In the genomic region with DNA sequence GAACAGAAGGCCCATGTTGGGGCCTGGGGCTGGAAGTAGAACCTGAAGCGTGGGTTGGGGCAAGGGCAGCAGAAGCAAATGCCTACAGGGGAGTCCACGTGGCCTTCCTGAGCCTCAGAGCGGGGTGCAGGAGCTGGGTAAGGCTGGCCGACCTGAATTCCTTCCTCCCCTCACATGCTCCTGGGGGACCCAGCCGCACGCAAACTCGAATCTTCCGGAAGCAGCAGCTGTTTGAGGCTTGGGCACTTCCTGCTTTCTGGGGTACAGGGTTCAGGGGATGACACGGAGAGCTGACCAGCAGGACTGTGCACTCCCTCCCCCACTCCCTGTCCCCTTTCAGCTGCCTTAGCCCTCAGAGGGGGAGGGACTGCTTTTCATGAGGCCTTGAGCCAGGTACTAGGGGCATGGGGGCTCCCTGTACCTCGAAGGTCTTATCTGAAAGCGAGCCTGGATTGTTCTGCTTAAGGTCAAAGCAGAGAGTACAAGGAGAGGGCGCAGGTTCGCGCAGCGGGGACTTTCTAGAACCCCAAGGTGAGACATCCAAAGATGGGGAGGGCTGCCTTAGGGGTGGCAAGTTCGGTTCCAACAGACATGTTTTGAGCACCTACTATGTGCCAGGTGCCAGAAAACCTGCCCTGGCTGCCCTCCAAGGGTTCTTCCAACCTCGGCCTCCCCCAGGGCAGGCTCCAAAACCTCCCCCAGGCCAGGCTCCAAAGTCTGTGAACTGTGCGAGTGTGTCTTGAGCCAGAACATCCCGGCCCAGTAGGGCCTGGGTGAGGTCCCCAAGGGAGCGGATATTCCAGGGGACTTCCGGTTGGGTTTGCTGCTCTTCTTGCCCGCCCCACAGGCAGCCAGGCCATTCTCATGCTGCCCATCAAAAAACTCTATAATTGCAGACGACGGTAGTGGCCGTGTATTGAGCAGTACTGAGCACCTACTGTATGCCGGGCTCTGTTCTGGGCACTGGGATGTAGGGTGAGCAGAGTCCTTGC, we compare ENCODE assay signal across 10 cellular contexts. TPM values are rescaled to one million over a fixed set of nuclear protein-coding genes. Genes with fewer than 3 reads are reported as not detected.
DNase-seq lines count a peak whose midpoint lies in the region; ATAC-seq and TF ChIP-seq lines count a peak whose summit lies in the region.
"Had no signal": no experiment of that assay in that cellular context is flagged by ENCODE, and none has a peak within 500 bp of the region (broad histone marks: within the 10 kb centered on the region; RNA-seq: fewer than 3 reads in every experiment).

No MANE protein-coding gene starts in this region.

- peak overlapping the region; percentile 45; the same call in 1 of the 2 replicates for H3K9ac ChIP-seq in OCI-LY1 (ENCODE audit: low read length)
- no peak overlapping the region for H3K9ac ChIP-seq in neural progenitor cell

- no peak for TF ChIP-seq CTCF in OCI-LY1 (IDR thresholded peaks at IDR 0.05; ENCODE audit: low read length)
- peak in 1 of 11 experiments; percentile 21 for TF ChIP-seq CTCF in spleen (IDR thresholded peaks at IDR 0.05 in 8 of 11, conservative IDR thresholded peaks at IDR 0.05 in 3 of 11)
- TF ChIP-seq CTCF in neural progenitor cell (IDR thresholded peaks at IDR 0.05): no peak

- H3K27ac ChIP-seq in OCI-LY1 (ENCODE audit: low read depth, low read length, poor library complexity, severe bottlenecking) (peak overlapping the region; percentile 83), spleen (peak overlapping the region; percentile 22 to 96 (median 90)), neural progenitor cell (no peak overlapping the region)

- H3K4me3 ChIP-seq in OCI-LY1 (ENCODE audit: low read depth, low read length, poor library complexity, severe bottlenecking) (peak overlapping the region; percentile 55), spleen (peak overlapping the region in 7 of 8 donors; percentile 27 to 73 (median 43)), neural progenitor cell (no peak overlapping the region)

- peaks cover 18% of the 10 kb centered on the region for H3K27me3 Mint-ChIP-seq in neural progenitor cell (ENCODE audit: insufficient read depth, low read depth)

- no peaks in the 10 kb centered on the region for H3K9me3 ChIP-seq in OCI-LY1 (ENCODE audit: low read length)
- no peaks in the 10 kb centered on the region for H3K9me3 ChIP-seq in spleen
- H3K9me3 ChIP-seq in neural progenitor cell (ENCODE audit: low read depth): no peaks in the 10 kb centered on the region

- 51 to 74% (median 62%) methylated on average over 16 to 26 of the region's 26 CpGs for WGBS in spleen, 5 donors

- ATAC-seq in GM18861 (IDR thresholded peaks at IDR 0.05; ENCODE audit: unreplicated experiment) (peak; percentile 25), Right ventricle myocardium superior (ENCODE audit: poor library complexity) (peak; percentile 56)

- no peaks in the 10 kb centered on the region for H3K4me1 Mint-ChIP-seq in neural progenitor cell
- H3K4me1 Mint-ChIP-seq: neural crest cell had no signal

- no peaks in the 10 kb centered on the region for H3K9me3 Mint-ChIP-seq in neural progenitor cell
- H3K9me3 Mint-ChIP-seq: neural crest cell had no signal

- H3K79me2 ChIP-seq in OCI-LY1 (ENCODE audit: insufficient read depth, low read length) (no peaks in the 10 kb centered on the region), neural progenitor cell (ENCODE audit: low read depth) (no peaks in the 10 kb centered on the region)

- H3K4me1 ChIP-seq in OCI-LY1 (ENCODE audit: insufficient read depth, low read length, severe bottlenecking) (peaks cover 46% of the 10 kb centered on the region), spleen (peaks cover 0 to 80% (median 41%) of the 10 kb centered on the region in 6 donors), neural progenitor cell (no peaks in the 10 kb centered on the region)

- H4K20me1 ChIP-seq in OCI-LY1 (ENCODE audit: insufficient read depth, low read length): no peaks in the 10 kb centered on the region
- H4K20me1 ChIP-seq in neural progenitor cell (ENCODE audit: low read depth): no peaks in the 10 kb centered on the region

- H3K36me3 Mint-ChIP-seq in neural progenitor cell: no peaks in the 10 kb centered on the region

- intact Hi-C loops in Right ventricle myocardium superior (cut with DNase I): no loop called here
- intact Hi-C loops in spleen (cut with DNase I; ENCODE audit: low total_unique reads): no loop called here

- H3K9me2 ChIP-seq in OCI-LY1 (ENCODE audit: low read depth, low read length): no peaks in the 10 kb centered on the region

- DNase-seq in Right ventricle myocardium superior (peak; percentile 58), spleen (peak; percentile 90), OCI-M1 (lab: John Stamatoyannopoulos, UW) (no peak), neural progenitor cell (ENCODE audit: low spot score) (no peak), SHP77 (lab: John Stamatoyannopoulos, UW) (no peak), DMS153 (lab: John Stamatoyannopoulos, UW) (no peak)
- DNase-seq: T1000 had no signal

- H3K4me3 Mint-ChIP-seq in neural progenitor cell: no peak overlapping the region
- H3K4me3 Mint-ChIP-seq: neural crest cell had no signal

- H2AFZ ChIP-seq in OCI-LY1 (ENCODE audit: low read length): no peak overlapping the region
- no peak overlapping the region for H2AFZ ChIP-seq in neural progenitor cell (replicated peaks)

- H3K4me2 ChIP-seq in OCI-LY1 (ENCODE audit: low read length): peak overlapping the region; percentile 77
- no peak overlapping the region for H3K4me2 ChIP-seq in neural progenitor cell

- H3K36me3 ChIP-seq in OCI-LY1 (ENCODE audit: insufficient read depth, low read length) (no peaks in the 10 kb centered on the region), spleen (peaks cover 0 to 42% (median 24%) of the 10 kb centered on the region in 6 donors), neural progenitor cell (no peaks in the 10 kb centered on the region)

- H3F3A ChIP-seq in OCI-LY1 (ENCODE audit: insufficient read depth, low read length): peaks cover 7% of the 10 kb centered on the region
- H3F3A ChIP-seq in neural progenitor cell (ENCODE audit: low read depth): no peaks in the 10 kb centered on the region

- no peak overlapping the region for H3K27ac Mint-ChIP-seq in neural progenitor cell

- peak in 1 of 3 donors; percentile 14 for TF ChIP-seq POLR2A in spleen (IDR thresholded peaks at IDR 0.05)

- H3K27me3 ChIP-seq in OCI-LY1 (ENCODE audit: insufficient read depth, low read length): no peaks in the 10 kb centered on the region
- H3K27me3 ChIP-seq in spleen (replicated peaks in 1 of 7): no peaks in the 10 kb centered on the region
- peaks cover 29% of the 10 kb centered on the region for H3K27me3 ChIP-seq in neural progenitor cell

RNA-seq across cellular contexts. Expression of gene NCF4, which starts 1.7 kb away (rescaled TPM):
- 7.1 TPM for total RNA-seq in Right ventricle myocardium superior
- total RNA-seq in spleen: 100 to 1,000 TPM in 6 of 7 donors, 10 to 100 TPM in 1; 89.0 to 222 (median 146) TPM
- polyA plus RNA-seq in spleen: 100 to 1,000 TPM; 116 to 178 (median 162) TPM
- not detected in 2 replicates for total RNA-seq in neural progenitor cell (ENCODE audit: low replicate concordance)
- total RNA-seq: neural crest cell had no signal

RNA-seq across cellular contexts. Expression of gene PVALB, which starts 45.7 kb away (rescaled TPM):
- total RNA-seq in Right ventricle myocardium superior: not detected
- total RNA-seq in spleen: 1 to 10 TPM in 2 of 7 donors, under 1 TPM in 3, not detected in 2; 0.91 to 3.2 (median 0.95) TPM
- 1 to 10 TPM in 2 of 3 donors, under 1 TPM in 1; 0.52 to 2.8 (median 1.0) TPM for polyA plus RNA-seq in spleen
- not detected in 2 replicates for total RNA-seq in neural progenitor cell (ENCODE audit: low replicate concordance)

RNA-seq across cellular contexts. Expression of gene CSF2RB, which starts 50.9 kb away (rescaled TPM):
- total RNA-seq in Right ventricle myocardium superior (2.2 TPM), spleen (100 to 1,000 TPM in 1 of 7 donors, 10 to 100 TPM in 6; 35.9 to 110 (median 61.3) TPM), neural progenitor cell (ENCODE audit: low replicate concordance) (0.03 TPM in 1 of 2 replicates, not detected in the other)
- 10 to 100 TPM; 14.2 to 19.7 (median 16.3) TPM for polyA plus RNA-seq in spleen
- total RNA-seq: neural crest cell had no signal

Comparison
In these comparisons a context has a peak if more than half of its experiments do, and no peak if none do; other contexts are left out.
1. DNase-seq: peak in Right ventricle myocardium superior (single experiment) and spleen (single experiment); none in OCI-M1 (single experiment), neural progenitor cell (single experiment), SHP77 (0 of 2) and DMS153 (single experiment).
2. RNA of gene NCF4, which starts 1.7 kb away (total RNA-seq): 89.0 to 222 TPM in spleen; 7.1 TPM in Right ventricle myocardium superior (single experiment) and not detected in neural progenitor cell; every median in the first group is over 10 times any median in the second.
3. RNA of gene CSF2RB, which starts 50.9 kb away (total RNA-seq): 35.9 to 110 TPM in spleen; 2.2 TPM in Right ventricle myocardium superior (single experiment) and 0.03 TPM in neural progenitor cell; every median in the first group is over 10 times any median in the second.